1 cellular context compared by ENCODE assay signal in genomic region chr2:65991864-65992554, GRCh38.
A peak's percentile ranks its signal among the peaks of the same experiment; 100 is the strongest.
TF ChIP-seq lines count a peak whose summit lies in the region.

No MANE protein-coding gene starts in this region.

TF ChIP-seq in HepG2, 621 proteins besides CTCF, POLR2A, EP300 and RAD21 (continued from another document):
- TF ChIP-seq FOXO4 (CRISPR knock-in tag; conservative IDR thresholded peaks at IDR 0.05) (no peak), ZNF597 (CRISPR knock-in tag; IDR thresholded peaks at IDR 0.05) (no peak), MNT (IDR thresholded peaks at IDR 0.05) (peak; percentile 24; the same call in 1 of the 2 replicates)
